8 cellular contexts compared by ENCODE assay signal in genomic region chr1:96721382-96722160, GRCh38. TPM values are rescaled to one million over a fixed set of nuclear protein-coding genes. Genes with fewer than 3 reads are reported as not detected.
DNase-seq lines count a peak whose midpoint lies in the region; ATAC-seq and TF ChIP-seq lines count a peak whose summit lies in the region.

TSS of gene PTBP2 (plus strand) at chr1:96721784. CDS start at chr1:96721865, 81 bp downstream.

- intact Hi-C loops in CD14-positive monocyte (cut with micrococcal nuclease) (no loop called here), dorsolateral prefrontal cortex (cut with DNase I) (loop anchor here (5.0 to 10.0 kb wide), 4 partner anchors 103 to 237 kb away; no protein-coding TSS in a partner anchor), lower leg skin (cut with DNase I; ENCODE audit: low total_unique reads) (no loop called here)
- intact Hi-C loops in activated CD4-positive, alpha-beta memory T cell treated with anti-CD3 and anti-CD28 coated beads for 36 hours (cut with micrococcal nuclease): loop anchor here (1.0 to 5.0 kb wide), 4 partner anchors 359 to 1649 kb away; partner anchors contain the start of genes ALG14, DPYD and RWDD3

- H3K36me3 Mint-ChIP-seq in CD14-positive monocyte: peaks cover 9 to 20% of the 10 kb centered on the region in 2 donors
- H3K36me3 Mint-ChIP-seq in activated CD4-positive, alpha-beta memory T cell treated with anti-CD3 and anti-CD28 coated beads for 36 hours: peaks cover 14% of the 10 kb centered on the region

- WGBS in lower leg skin, 2 donors: 0% methylated on average over 31 to 33 of the region's 77 CpGs

- peaks cover 24% of the 10 kb centered on the region for H3K4me1 Mint-ChIP-seq in CD14-positive monocyte
- peaks cover 23% of the 10 kb centered on the region for H3K4me1 Mint-ChIP-seq in activated CD4-positive, alpha-beta memory T cell treated with anti-CD3 and anti-CD28 coated beads for 36 hours (ENCODE audit: low read depth)

- H3K4me3 ChIP-seq in dorsolateral prefrontal cortex (peak within 1 kb of the TSS; percentile 66 to 94 (median 84)), lower leg skin (ENCODE audit: low read depth, poor library complexity, severe bottlenecking) (peak within 1 kb of the TSS; percentile 94)

- no peaks in the 10 kb centered on the region for H3K27me3 ChIP-seq in dorsolateral prefrontal cortex

- TF ChIP-seq CTCF in CD14-positive monocyte (IDR thresholded peaks at IDR 0.05) (no peak), dorsolateral prefrontal cortex (IDR thresholded peaks at IDR 0.05 in 54 of 56, conservative IDR thresholded peaks at IDR 0.05 in 2 of 56; ENCODE audit: low read depth in 1 of 56, partially characterized antibody in 56 of 56) (peak in 17 of 56 donors; percentile 6 to 33 (median 21)), lower leg skin (IDR thresholded peaks at IDR 0.05) (no peak)

- POLR2A ChIA-PET in activated CD4-positive, alpha-beta memory T cell treated with anti-CD3 and anti-CD28 coated beads for 36 hours (lab: Charles Lee): no interaction called here

- H3K27ac Mint-ChIP-seq in CD14-positive monocyte: peak within 1 kb of the TSS; percentile 86 to 97 (median 96)
- peak within 1 kb of the TSS; percentile 80 for H3K27ac Mint-ChIP-seq in activated CD4-positive, alpha-beta memory T cell treated with anti-CD3 and anti-CD28 coated beads for 36 hours

- H3K4me3 Mint-ChIP-seq in CD14-positive monocyte: peak within 1 kb of the TSS; percentile 96 to 98
- peak within 1 kb of the TSS; percentile 89 for H3K4me3 Mint-ChIP-seq in activated CD4-positive, alpha-beta memory T cell treated with anti-CD3 and anti-CD28 coated beads for 36 hours

- peaks cover 0 to 6% (median 0%) of the 10 kb centered on the region in 7 donors for H3K9me3 Mint-ChIP-seq in CD14-positive monocyte
- no peaks in the 10 kb centered on the region for H3K9me3 Mint-ChIP-seq in activated CD4-positive, alpha-beta memory T cell treated with anti-CD3 and anti-CD28 coated beads for 36 hours

- H3K27me3 Mint-ChIP-seq in CD14-positive monocyte (ENCODE audit: low read depth in 3 of 3): peaks cover 0 to 4% (median 0%) of the 10 kb centered on the region in 3 donors
- no peaks in the 10 kb centered on the region for H3K27me3 Mint-ChIP-seq in activated CD4-positive, alpha-beta memory T cell treated with anti-CD3 and anti-CD28 coated beads for 36 hours

- DNase-seq in CD14-positive monocyte (ENCODE audit: low spot score): peak; percentile 73
- DNase-seq in NCI-H69 (lab: John Stamatoyannopoulos, UW): peak; percentile 87
- peak; percentile 88 for DNase-seq in activated CD4-positive, alpha-beta memory T cell treated with anti-CD3 and anti-CD28 coated beads for 36 hours
- DNase-seq in dorsolateral prefrontal cortex: peak; percentile 66 to 88 (median 74)
- peak; percentile 70 to 95 for DNase-seq in lower leg skin (ENCODE audit: low spot score in 2 of 2)
- peak; percentile 69 to 76 for DNase-seq in stimulated activated CD4-positive, alpha-beta T cell treated with anti-CD3 and anti-CD28 coated beads, Interleukin-4, amount 100 ng/mL, for 48 hours (ENCODE audit: low read depth in 2 of 2)

- CTCF ChIA-PET in activated CD4-positive, alpha-beta memory T cell treated with anti-CD3 and anti-CD28 coated beads for 36 hours (lab: Charles Lee): interaction anchor here (1.6 kb wide), 1 partner anchor 9 kb away, joined by 4 read pairs; no protein-coding TSS in a partner anchor

- no peak for TF ChIP-seq POLR2A in lower leg skin (IDR thresholded peaks at IDR 0.05)

- peak within 1 kb of the TSS; percentile 93 to 100 (median 99) for H3K27ac ChIP-seq in dorsolateral prefrontal cortex

- peak; percentile 93 for ATAC-seq in GM19328 (IDR thresholded peaks at IDR 0.05; ENCODE audit: unreplicated experiment)
- peak; percentile 95 for ATAC-seq in HG03460 (IDR thresholded peaks at IDR 0.05; ENCODE audit: unreplicated experiment)

RNA-seq across cellular contexts. Expression of gene PTBP2, which starts in this region (rescaled TPM):
- polyA plus RNA-seq in CD14-positive monocyte: 1 to 10 TPM in 1 of 2 donors, under 1 TPM in 1; 0.52 to 1.2 TPM
- total RNA-seq in activated CD4-positive, alpha-beta memory T cell treated with anti-CD3 and anti-CD28 coated beads for 36 hours: 10 to 100 TPM in 1 of 2 experiments, 1 to 10 TPM in 1; 9.2 to 10.1 TPM
- total RNA-seq in dorsolateral prefrontal cortex: 10 to 100 TPM; 30.7 to 97.7 (median 70.7) TPM
- total RNA-seq in lower leg skin: 10 to 100 TPM in 3 of 4 donors, 1 to 10 TPM in 1; 8.2 to 21.2 (median 17.1) TPM

Comparison
In these comparisons a context has a peak if more than half of its experiments do, and no peak if none do; other contexts are left out.
1. Peak in every context shown above with its lines: DNase-seq, ATAC-seq, H3K4me3 ChIP-seq and H3K27ac ChIP-seq.
2. intact Hi-C loops: an anchor here in activated CD4-positive, alpha-beta memory T cell treated with anti-CD3 and anti-CD28 coated beads for 36 hours (1.0 to 5.0 kb wide) and dorsolateral prefrontal cortex (5.0 to 10.0 kb wide); none called in CD14-positive monocyte and lower leg skin.